1 cellular context compared by ENCODE assay signal in the genomic region with DNA sequence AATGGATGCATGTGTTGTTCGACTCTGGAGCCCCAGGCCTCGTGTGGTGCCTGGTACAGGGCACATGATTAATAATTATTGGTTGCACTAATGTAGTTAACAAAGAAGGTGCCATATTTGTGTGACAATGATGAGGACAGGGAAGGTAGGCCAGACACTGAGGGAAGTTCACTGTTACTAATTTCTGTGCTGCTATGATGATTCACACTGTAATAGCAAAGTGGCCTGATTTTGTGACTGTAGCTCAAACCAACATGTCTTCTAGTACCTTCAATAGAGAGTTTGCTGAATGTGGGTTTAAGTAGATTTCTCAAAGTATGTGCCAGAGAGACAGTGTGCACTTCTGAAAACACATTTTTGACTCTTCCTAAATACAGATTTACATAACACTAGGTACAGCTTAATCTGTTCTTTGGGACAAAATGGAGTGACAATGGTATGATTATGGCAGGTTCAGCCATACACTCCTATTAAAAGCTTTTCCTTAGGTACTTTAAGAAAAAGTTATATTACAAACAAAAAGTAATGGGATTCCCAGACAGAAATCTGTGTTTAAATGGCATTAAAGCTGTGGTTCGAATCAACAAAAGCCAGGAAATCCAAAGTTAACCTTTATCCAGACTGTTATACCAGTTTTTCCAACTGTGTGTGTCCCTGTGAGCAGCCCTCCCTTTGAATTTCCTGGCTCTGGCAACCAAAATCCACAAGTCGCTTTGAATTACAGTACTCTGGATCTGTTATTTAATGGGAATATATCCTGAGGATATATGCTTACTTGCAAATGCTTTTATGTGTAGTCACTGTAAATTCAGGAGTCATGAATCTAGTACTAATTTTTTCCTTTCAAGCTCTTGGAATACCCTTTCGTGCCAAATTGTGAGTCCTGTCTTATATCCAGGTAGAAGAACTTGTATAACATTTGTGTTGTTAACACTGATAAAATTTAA.
TF ChIP-seq lines count a peak whose summit lies in the region.

No MANE protein-coding gene starts in this region.

TF ChIP-seq in SK-N-SH treated with all-trans-retinoic acid at 6 μM for 48 hours, 23 proteins besides CTCF, POLR2A, EP300 and RAD21 (continued from another document):
- TF ChIP-seq ISL1 (CRISPR knock-in tag; IDR thresholded peaks at IDR 0.05) (no peak), BACH2 (CRISPR knock-in tag; IDR thresholded peaks at IDR 0.05; ENCODE audit: borderline replicate concordance) (no peak), ZFP30 (CRISPR knock-in tag; IDR thresholded peaks at IDR 0.05) (no peak), RARB (CRISPR knock-in tag; IDR thresholded peaks at IDR 0.05) (no peak), ESRRG (CRISPR knock-in tag; IDR thresholded peaks at IDR 0.05) (no peak)
TF ChIP-seq in SK-N-SH treated with all-trans-retinoic acid at 6 μM for 48 hours: peak in this region for 0.
